In the genomic region with DNA sequence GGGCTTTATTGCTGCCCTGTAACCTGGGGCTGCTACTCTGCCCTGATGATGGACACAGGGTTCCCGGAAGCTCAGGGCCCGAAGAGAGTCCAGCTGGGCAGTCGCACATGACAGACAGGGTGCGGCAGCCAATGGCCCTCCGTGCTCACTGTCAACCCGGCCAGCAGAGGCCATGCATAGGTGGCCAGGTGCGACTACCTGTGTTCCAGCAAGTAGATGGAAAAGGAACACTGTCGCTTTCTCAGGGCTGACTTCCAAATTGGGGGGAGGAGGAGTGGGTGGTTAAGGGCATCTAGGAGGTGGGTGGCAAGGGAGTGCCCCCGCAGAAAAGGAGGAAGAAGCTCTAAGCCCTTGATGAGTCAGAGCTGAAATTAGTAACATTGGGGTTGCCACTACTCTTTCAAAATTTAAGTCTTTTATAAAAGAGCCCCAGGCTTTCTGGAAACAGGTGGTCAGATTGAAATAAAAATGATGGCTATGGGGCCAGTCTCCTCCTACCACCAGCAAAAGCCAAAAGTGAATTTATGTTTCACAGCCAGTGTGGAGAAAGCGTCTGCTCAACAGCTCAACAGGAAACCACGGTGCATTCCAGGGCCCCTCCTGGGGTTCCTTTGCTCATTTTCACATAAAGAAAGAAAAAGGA, we compare ENCODE assay signal across 9 cellular contexts. TPM values are rescaled to one million over a fixed set of nuclear protein-coding genes. Genes with fewer than 3 reads are reported as not detected.
A peak's percentile ranks its signal among the peaks of the same experiment; 100 is the strongest.
DNase-seq lines count a peak whose midpoint lies in the region; ATAC-seq, FAIRE-seq and TF ChIP-seq lines count a peak whose summit lies in the region.
"Had no signal": no experiment of that assay in that cellular context is flagged by ENCODE, and none has a peak within 500 bp of the region (broad histone marks: within the 10 kb centered on the region; RNA-seq: fewer than 3 reads in every experiment).

No MANE protein-coding gene starts in this region.

- H2BK12ac ChIP-seq in neuronal stem cell (ENCODE audit: low read length): no peak overlapping the region

- FAIRE-seq in GM12892 (lab: Jason Lieb, UNC): peak; percentile 51

- ATAC-seq in HG02588 (IDR thresholded peaks at IDR 0.05; ENCODE audit: unreplicated experiment) (peak; percentile 20), activated B cell treated with CpG ODN at 0.5 μM for 24 hours (ENCODE audit: low read depth) (peak; percentile 49), HG03520 (IDR thresholded peaks at IDR 0.05; ENCODE audit: unreplicated experiment) (no peak)
- ATAC-seq in naive thymus-derived CD8-positive, alpha-beta T cell: no peak

- peaks cover 42% of the 10 kb centered on the region for H3K4me1 Mint-ChIP-seq in activated B cell treated with CpG ODN at 0.5 μM for 24 hours
- peaks cover 7 to 34% (median 8%) of the 10 kb centered on the region in 4 donors for H3K4me1 Mint-ChIP-seq in naive thymus-derived CD8-positive, alpha-beta T cell

- no peak overlapping the region for H3K4ac ChIP-seq in neuronal stem cell (ENCODE audit: low read length)

- no peak overlapping the region for H4K91ac ChIP-seq in neuronal stem cell (ENCODE audit: low read depth, low read length, poor library complexity)

- H3K4me3 ChIP-seq in neuronal stem cell (ENCODE audit: low read length in 2 of 2) (no peak overlapping the region), HAP-1 (no peak overlapping the region)

- H3K9me3 ChIP-seq in neuronal stem cell (replicated peaks in 1 of 2; ENCODE audit: control insufficient read depth in 2 of 2, insufficient read depth in 1 of 2, low read depth in 1 of 2, low read length in 2 of 2) (no peaks in the 10 kb centered on the region), HAP-1 (no peaks in the 10 kb centered on the region)

- peak overlapping the region; percentile 30 for H2AK5ac ChIP-seq in neuronal stem cell (ENCODE audit: low read depth, low read length)

- H2BK15ac ChIP-seq in neuronal stem cell (ENCODE audit: low read length): no peak overlapping the region

- H3K36me3 Mint-ChIP-seq in activated B cell treated with CpG ODN at 0.5 μM for 24 hours (ENCODE audit: low read depth): no peaks in the 10 kb centered on the region
- no peaks in the 10 kb centered on the region for H3K36me3 Mint-ChIP-seq in naive thymus-derived CD8-positive, alpha-beta T cell

- H3K27me3 ChIP-seq in neuronal stem cell (ENCODE audit: control insufficient read depth in 3 of 3, insufficient read depth in 3 of 3, low read depth in 1 of 3, low read length in 3 of 3): no peaks in the 10 kb centered on the region
- H3K27me3 ChIP-seq in HAP-1 (ENCODE audit: low read depth): no peaks in the 10 kb centered on the region

- H4K8ac ChIP-seq in neuronal stem cell (ENCODE audit: low read depth, low read length): no peak overlapping the region

- no peaks in the 10 kb centered on the region for H3K79me1 ChIP-seq in neuronal stem cell (ENCODE audit: low read depth, low read length)

- H3K4me1 ChIP-seq in neuronal stem cell (ENCODE audit: control insufficient read depth in 2 of 2, insufficient read depth in 1 of 2, low read depth in 1 of 2, low read length in 2 of 2) (peaks cover 0 to 23% of the 10 kb centered on the region in 2 donors), HAP-1 (no peaks in the 10 kb centered on the region)

- no peak for TF ChIP-seq CTCF in activated B cell treated with CpG ODN at 0.5 μM for 24 hours (IDR thresholded peaks at IDR 0.05)

- H3K36me3 ChIP-seq in neuronal stem cell (replicated peaks in 1 of 2; ENCODE audit: control insufficient read depth in 2 of 2, insufficient read depth in 2 of 2, low read length in 2 of 2) (no peaks in the 10 kb centered on the region), HAP-1 (replicated peaks) (no peaks in the 10 kb centered on the region)

- no peak overlapping the region for H3K9ac ChIP-seq in neuronal stem cell (ENCODE audit: low read depth, low read length, poor library complexity)
- H3K9ac ChIP-seq: KMS-11 had no signal

- intact Hi-C loops in activated B cell treated with CpG ODN at 0.5 μM for 24 hours (cut with micrococcal nuclease): loop anchor here (1.0 to 5.0 kb wide), 11 partner anchors 38 to 762 kb away; partner anchors contain the start of genes CEP43, MPC1, RPS6KA2 and SFT2D1

- in situ Hi-C loops in HAP-1 (cut with MboI; ENCODE audit: low sequenced_read_pairs): no loop called here

- H3K23ac ChIP-seq in neuronal stem cell (ENCODE audit: low read depth, low read length, poor library complexity): peak overlapping the region; percentile 57

- POLR2A ChIA-PET in activated B cell treated with CpG ODN at 0.5 μM for 24 hours (lab: Charles Lee): interaction anchor here (0.6 to 4.2 kb wide), 10 partner anchors 34 to 763 kb away, joined by 3 to 67 read pairs (median 4); partner anchors contain the start of genes RPS6KA2 and SFT2D1
- POLR2A ChIA-PET in naive thymus-derived CD8-positive, alpha-beta T cell (lab: Charles Lee): no interaction called here

- no peak for DNase-seq in GM12892 (ENCODE audit: insufficient read length)
- DNase-seq in activated B cell treated with CpG ODN at 0.5 μM for 24 hours: peak; percentile 19
- DNase-seq in neuronal stem cell (ENCODE audit: low spot score): no peak
- DNase-seq in NCI-H187 (lab: John Stamatoyannopoulos, UW): no peak
- DNase-seq in naive thymus-derived CD8-positive, alpha-beta T cell: no peak
- no peak for DNase-seq in HAP-1 (ENCODE audit: low spot score in 2 of 2)

- TF ChIP-seq POLR2A in GM12892 (IDR thresholded peaks at IDR 0.05; ENCODE audit: low read depth, low read length): no peak

- H2BK5ac ChIP-seq in neuronal stem cell (ENCODE audit: low read length): no peak overlapping the region

- H2AFZ ChIP-seq in neuronal stem cell (ENCODE audit: low read length): no peak overlapping the region

- H3K4me2 ChIP-seq in neuronal stem cell (ENCODE audit: insufficient read depth, low read length, poor library complexity, severe bottlenecking): no peak overlapping the region
- H3K4me2 ChIP-seq: KMS-11 had no signal

- no peak overlapping the region for H3K27ac ChIP-seq in neuronal stem cell (replicated peaks; ENCODE audit: low read length)
- H3K27ac ChIP-seq: KMS-11 had no signal

- peak overlapping the region; percentile 76 for H3K4me3 Mint-ChIP-seq in activated B cell treated with CpG ODN at 0.5 μM for 24 hours
- peak overlapping the region in 1 of 10 donors; percentile 50 for H3K4me3 Mint-ChIP-seq in naive thymus-derived CD8-positive, alpha-beta T cell

- H2BK120ac ChIP-seq in neuronal stem cell (ENCODE audit: low read depth, low read length): no peak overlapping the region

- no peak overlapping the region for H3K14ac ChIP-seq in neuronal stem cell (ENCODE audit: low read length)

- CTCF ChIA-PET in activated B cell treated with CpG ODN at 0.5 μM for 24 hours (lab: Charles Lee): interaction anchor here (0.8 to 1.4 kb wide), 4 partner anchors 184 to 553 kb away, joined by 3 read pairs; no protein-coding TSS in a partner anchor

- H3K9me3 Mint-ChIP-seq in activated B cell treated with CpG ODN at 0.5 μM for 24 hours: no peaks in the 10 kb centered on the region
- H3K9me3 Mint-ChIP-seq in naive thymus-derived CD8-positive, alpha-beta T cell: no peaks in the 10 kb centered on the region

- H3K18ac ChIP-seq in neuronal stem cell (ENCODE audit: low read length): peak overlapping the region; percentile 29

- H3K27me3 Mint-ChIP-seq in activated B cell treated with CpG ODN at 0.5 μM for 24 hours: no peaks in the 10 kb centered on the region
- no peaks in the 10 kb centered on the region for H3K27me3 Mint-ChIP-seq in naive thymus-derived CD8-positive, alpha-beta T cell

- WGBS in neuronal stem cell (ENCODE audit: extremely low coverage in 2 of 2, insufficient read length in 2 of 2, insufficient replicate concordance in 1 of 2), 2 donors: no CpG with 5 or more reads among the region's 11 CpGs

- H3K27ac Mint-ChIP-seq in activated B cell treated with CpG ODN at 0.5 μM for 24 hours: peak overlapping the region; percentile 87
- peak overlapping the region in 2 of 10 donors; percentile 14 to 35 for H3K27ac Mint-ChIP-seq in naive thymus-derived CD8-positive, alpha-beta T cell

RNA-seq across cellular contexts. Expression of gene RAMACL, which starts 2.3 kb away (rescaled TPM):
- 0.23 TPM for polyA plus RNA-seq in GM12892 (2012; ENCODE audit: missing spikeins)
- total RNA-seq in activated B cell treated with CpG ODN at 0.5 μM for 24 hours: 1.8 and 2.3 TPM in 2 replicates
- polyA plus RNA-seq in neuronal stem cell (2013, experiment 1 of 2): 0.14 TPM
- 0.10 TPM for polyA plus RNA-seq in neuronal stem cell (2013, experiment 2 of 2)
- under 1 TPM; 0.33 to 0.42 TPM for total RNA-seq in naive thymus-derived CD8-positive, alpha-beta T cell
- polyA plus RNA-seq in naive thymus-derived CD8-positive, alpha-beta T cell: under 1 TPM; 0.11 to 0.38 (median 0.23) TPM

RNA-seq across cellular contexts. Expression of gene RPS6KA2, which starts 38.2 kb away (rescaled TPM):
- polyA plus RNA-seq in GM12892 (2012; ENCODE audit: missing spikeins): 2.4 TPM
- 13.9 and 14.4 TPM in 2 replicates for total RNA-seq in activated B cell treated with CpG ODN at 0.5 μM for 24 hours
- 12.6 TPM for polyA plus RNA-seq in neuronal stem cell (2013, experiment 1 of 2)
- 13.2 TPM for polyA plus RNA-seq in neuronal stem cell (2013, experiment 2 of 2)
- total RNA-seq in naive thymus-derived CD8-positive, alpha-beta T cell: 10 to 100 TPM; 13.5 to 13.6 TPM
- 1 to 10 TPM; 2.1 to 4.8 (median 3.2) TPM for polyA plus RNA-seq in naive thymus-derived CD8-positive, alpha-beta T cell

Comparison
In these comparisons a context has a peak if more than half of its experiments do, and no peak if none do; other contexts are left out.
1. ATAC-seq: peak in HG02588 (single experiment) and activated B cell treated with CpG ODN at 0.5 μM for 24 hours (single experiment); none in naive thymus-derived CD8-positive, alpha-beta T cell (0 of 2) and HG03520 (single experiment).